9 cellular contexts compared by ENCODE assay signal in the genomic region with DNA sequence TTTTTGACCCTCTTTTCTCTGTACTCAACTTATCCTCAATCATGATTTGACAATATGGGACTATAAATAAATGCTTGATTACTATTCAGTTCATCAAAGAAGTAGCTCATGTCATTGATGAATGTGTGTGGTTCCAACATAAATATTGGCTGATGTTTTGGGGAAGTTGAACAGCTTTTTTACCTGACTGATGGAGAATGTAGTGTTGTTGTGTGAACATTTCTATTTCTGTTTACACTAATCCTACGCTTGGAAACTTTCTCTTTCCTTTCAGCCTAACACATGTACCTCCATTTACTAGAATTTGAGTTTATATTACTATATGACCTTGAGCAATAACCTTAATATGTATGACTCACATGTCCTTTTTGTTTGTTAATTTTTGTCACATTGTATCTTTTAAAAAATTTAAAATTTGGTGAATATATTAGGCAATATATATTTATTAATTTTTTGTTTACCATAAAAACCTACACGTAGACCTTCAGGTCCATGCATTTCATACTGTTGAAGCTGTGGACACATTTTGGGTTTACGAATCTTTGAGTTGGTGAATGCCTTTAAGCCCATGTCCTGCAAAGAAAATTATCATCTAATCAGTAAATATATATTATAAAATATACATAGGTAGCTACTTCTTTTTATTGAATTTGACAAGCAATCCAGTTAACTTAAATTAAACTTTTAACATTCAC. TPM values are rescaled to one million over a fixed set of nuclear protein-coding genes. Genes with fewer than 3 reads are reported as not detected.
"Had no signal": no experiment of that assay in that cellular context is flagged by ENCODE, and none has a peak within 500 bp of the region (broad histone marks: within the 10 kb centered on the region; RNA-seq: fewer than 3 reads in every experiment).

No MANE protein-coding gene starts in this region.

- H2AFZ ChIP-seq: GM23338 had no signal

- H3K4me2 ChIP-seq: GM23338 had no signal

- DNase-seq: H9, HCEC 1CT, KBM-7 had no signal

- ATAC-seq: GM23338 had no signal

- FAIRE-seq: H1, H54, HTR-8/SVneo had no signal

- H3K4me3 ChIP-seq: GM23338 had no signal

RNA-seq across cellular contexts. Expression of gene A2M, which starts 21.1 kb away (rescaled TPM):
- total RNA-seq: GM23338, H1, HT-29 had no signal
- polyA plus RNA-seq: IgD-negative memory B cell had no signal
